ENCODE assay signal across 8 cellular contexts in genomic region chr2:97995734-97996624, GRCh38. TPM values are rescaled to one million over a fixed set of nuclear protein-coding genes. Genes with fewer than 3 reads are reported as not detected.
A peak's percentile ranks its signal among the peaks of the same experiment; 100 is the strongest.
DNase-seq lines count a peak whose midpoint lies in the region; FAIRE-seq and TF ChIP-seq lines count a peak whose summit lies in the region.

TSS of gene TMEM131 (minus strand) at chr2:97995948. CDS start at chr2:97995662, 286 bp downstream.

- DNase-seq in GM06990 (ENCODE audit: extremely low read depth, insufficient read length) (peak; percentile 98), HFFc6 (peak; percentile 91), NB4 (ENCODE audit: low read depth) (peak; percentile 98), SK-N-DZ (ENCODE audit: low spot score) (peak; percentile 92), frontal cortex (ENCODE audit: low spot score in 2 of 2) (peak; percentile 93 to 95), neuronal stem cell (ENCODE audit: low spot score) (peak; percentile 90)
- peak; percentile 96 for DNase-seq in activated naive CD4-positive, alpha-beta T cell treated with anti-CD3 and anti-CD28 coated beads for 36 hours

- peak within 1 kb of the TSS; percentile 87 for H4K8ac ChIP-seq in neuronal stem cell (ENCODE audit: low read depth, low read length)

- peaks cover 2% of the 10 kb centered on the region; the same call in 1 of the 2 replicates for H3K27me3 Mint-ChIP-seq in HFFc6 (ENCODE audit: insufficient read depth)
- H3K27me3 Mint-ChIP-seq in activated naive CD4-positive, alpha-beta T cell treated with anti-CD3 and anti-CD28 coated beads for 36 hours (ENCODE audit: low read depth), result no peaks in the 10 kb centered on the region

- H2BK5ac ChIP-seq in neuronal stem cell (ENCODE audit: low read length), result peak within 1 kb of the TSS; percentile 98

- peak within 1 kb of the TSS; percentile 87 for H3K4me2 ChIP-seq in neuronal stem cell (ENCODE audit: insufficient read depth, low read length, poor library complexity, severe bottlenecking)

- intact Hi-C loops in activated naive CD4-positive, alpha-beta T cell treated with anti-CD3 and anti-CD28 coated beads for 36 hours (cut with micrococcal nuclease), result loop anchor here (1.0 to 10.0 kb wide), 6 partner anchors 91 to 1341 kb away; partner anchors contain the start of genes EIF5B, TXNDC9 and VWA3B

- H4K91ac ChIP-seq in neuronal stem cell (ENCODE audit: low read depth, low read length, poor library complexity), result no peak within 1 kb of the TSS

- no peak within 1 kb of the TSS for H2AK5ac ChIP-seq in neuronal stem cell (ENCODE audit: low read depth, low read length)

- H3K23ac ChIP-seq in neuronal stem cell (ENCODE audit: low read depth, low read length, poor library complexity), result peak within 1 kb of the TSS; percentile 12

- H3K36me3 ChIP-seq in GM06990 (ENCODE audit: control insufficient read depth, insufficient read depth, low read length) (no peaks in the 10 kb centered on the region), neuronal stem cell (replicated peaks in 1 of 2; ENCODE audit: control insufficient read depth in 2 of 2, insufficient read depth in 2 of 2, low read length in 2 of 2) (no peaks in the 10 kb centered on the region), subcutaneous abdominal adipose tissue (ENCODE audit: control insufficient read depth in 5 of 5, insufficient read depth in 5 of 5, low read length in 5 of 5) (no peaks in the 10 kb centered on the region)

- peaks cover 5% of the 10 kb centered on the region for H3K36me3 Mint-ChIP-seq in HFFc6 (ENCODE audit: low read depth)
- H3K36me3 Mint-ChIP-seq in activated naive CD4-positive, alpha-beta T cell treated with anti-CD3 and anti-CD28 coated beads for 36 hours (ENCODE audit: low read depth), result peaks cover 1% of the 10 kb centered on the region

- FAIRE-seq in frontal cortex (lab: Jason Lieb, UNC), result no peak

- H3K4me3 Mint-ChIP-seq in HFFc6, result peak within 1 kb of the TSS; percentile 94
- H3K4me3 Mint-ChIP-seq in activated naive CD4-positive, alpha-beta T cell treated with anti-CD3 and anti-CD28 coated beads for 36 hours, result peak within 1 kb of the TSS; percentile 95

- no peaks in the 10 kb centered on the region for H3K9me3 Mint-ChIP-seq in HFFc6
- H3K9me3 Mint-ChIP-seq in activated naive CD4-positive, alpha-beta T cell treated with anti-CD3 and anti-CD28 coated beads for 36 hours, result no peaks in the 10 kb centered on the region

- peak; percentile 42 for TF ChIP-seq POLR2A in NB4 (IDR thresholded peaks at IDR 0.05; ENCODE audit: extremely low read depth, insufficient read length)

- H2BK120ac ChIP-seq in neuronal stem cell (ENCODE audit: low read depth, low read length), result peak within 1 kb of the TSS; percentile 99

- H3K4ac ChIP-seq in neuronal stem cell (ENCODE audit: low read length), result no peak within 1 kb of the TSS

- peak within 1 kb of the TSS; percentile 99 for H3K14ac ChIP-seq in neuronal stem cell (ENCODE audit: low read length)

- H2BK12ac ChIP-seq in neuronal stem cell (ENCODE audit: low read length), result no peak within 1 kb of the TSS

- peaks cover 0 to 3% of the 10 kb centered on the region in 2 donors for H3K9me3 ChIP-seq in neuronal stem cell (replicated peaks in 1 of 2; ENCODE audit: control insufficient read depth in 2 of 2, insufficient read depth in 1 of 2, low read depth in 1 of 2, low read length in 2 of 2)
- no peaks in the 10 kb centered on the region for H3K9me3 ChIP-seq in subcutaneous abdominal adipose tissue (ENCODE audit: control insufficient read depth in 5 of 5, low read length in 5 of 5)

- TF ChIP-seq CTCF in GM06990 (IDR thresholded peaks at IDR 0.05; ENCODE audit: insufficient read depth, low read length, poor library complexity, severe bottlenecking) (no peak), HFFc6 (IDR thresholded peaks at IDR 0.05) (no peak; the same call in 1 of the 2 replicates), NB4 (IDR thresholded peaks at IDR 0.05; ENCODE audit: low read depth, low read length) (no peak)

- peak within 1 kb of the TSS; percentile 100 for H3K18ac ChIP-seq in neuronal stem cell (ENCODE audit: low read length)

- H2BK15ac ChIP-seq in neuronal stem cell (ENCODE audit: low read length), result peak within 1 kb of the TSS; percentile 72

- H3K4me3 ChIP-seq in GM06990 (replicated peaks; ENCODE audit: low read depth, low read length), result peak within 1 kb of the TSS; percentile 86
- peak within 1 kb of the TSS; percentile 93 for H3K4me3 ChIP-seq in NB4 (ENCODE audit: low read depth, low read length)
- H3K4me3 ChIP-seq in neuronal stem cell (ENCODE audit: low read length in 2 of 2), result peak within 1 kb of the TSS; percentile 77 to 95
- peak within 1 kb of the TSS; percentile 66 to 93 (median 90) for H3K4me3 ChIP-seq in subcutaneous abdominal adipose tissue (ENCODE audit: low read depth in 1 of 5, low read length in 5 of 5)

- H3K9ac ChIP-seq in neuronal stem cell (ENCODE audit: low read depth, low read length, poor library complexity) (peak within 1 kb of the TSS; percentile 98), subcutaneous abdominal adipose tissue (ENCODE audit: low read length in 5 of 5) (peak within 1 kb of the TSS; percentile 84 to 97 (median 91))

- H3K79me1 ChIP-seq in neuronal stem cell (ENCODE audit: low read depth, low read length), result peaks cover 6% of the 10 kb centered on the region

- H3K27me3 ChIP-seq in GM06990 (replicated peaks; ENCODE audit: control insufficient read depth, insufficient read depth, low read length) (no peaks in the 10 kb centered on the region), neuronal stem cell (ENCODE audit: control insufficient read depth in 3 of 3, insufficient read depth in 3 of 3, low read depth in 1 of 3, low read length in 3 of 3) (no peaks in the 10 kb centered on the region), subcutaneous abdominal adipose tissue (ENCODE audit: control insufficient read depth in 5 of 5, insufficient read depth in 4 of 5, low read length in 5 of 5) (no peaks in the 10 kb centered on the region)

- H3K27ac Mint-ChIP-seq in HFFc6, result peak within 1 kb of the TSS; percentile 88
- H3K27ac Mint-ChIP-seq in activated naive CD4-positive, alpha-beta T cell treated with anti-CD3 and anti-CD28 coated beads for 36 hours, result peak within 1 kb of the TSS; percentile 93

- CTCF ChIA-PET in activated naive CD4-positive, alpha-beta T cell treated with anti-CD3 and anti-CD28 coated beads for 36 hours (lab: Charles Lee), result no interaction called here

- peak within 1 kb of the TSS; percentile 99 for H2AFZ ChIP-seq in neuronal stem cell (ENCODE audit: low read length)

- H3K27ac ChIP-seq in neuronal stem cell (replicated peaks; ENCODE audit: low read length), result peak within 1 kb of the TSS; percentile 95
- peak within 1 kb of the TSS; percentile 93 for H3K27ac ChIP-seq in subcutaneous abdominal adipose tissue (ENCODE audit: low read depth, low read length)

- peaks cover 38% of the 10 kb centered on the region for H3K4me1 Mint-ChIP-seq in HFFc6 (ENCODE audit: low read depth)
- peaks cover 32% of the 10 kb centered on the region for H3K4me1 Mint-ChIP-seq in activated naive CD4-positive, alpha-beta T cell treated with anti-CD3 and anti-CD28 coated beads for 36 hours (ENCODE audit: low read depth)

- peaks cover 3 to 11% of the 10 kb centered on the region in 2 donors for H3K4me1 ChIP-seq in neuronal stem cell (ENCODE audit: control insufficient read depth in 2 of 2, insufficient read depth in 1 of 2, low read depth in 1 of 2, low read length in 2 of 2)
- peaks cover 2 to 36% (median 35%) of the 10 kb centered on the region in 5 donors for H3K4me1 ChIP-seq in subcutaneous abdominal adipose tissue (ENCODE audit: control insufficient read depth in 5 of 5, insufficient read depth in 5 of 5, low read length in 5 of 5)

- no CpG with 5 or more reads among the region's 88 CpGs for WGBS in neuronal stem cell (ENCODE audit: extremely low coverage in 2 of 2, insufficient read length in 2 of 2, insufficient replicate concordance in 1 of 2), 2 donors

RNA-seq across cellular contexts. Expression of gene TMEM131, which starts in this region (rescaled TPM):
- total RNA-seq in HFFc6 (2021; fragmentation: NEBNext Ultra II Directional; extraction: Animal tissue kit (Norgen Biotek cat#: 25700)), result 10 to 100 TPM; 39.2 to 49.5 (median 45.1) TPM
- polyA plus RNA-seq in SK-N-DZ (2014; cell fraction: cytosol; rRNA removed), result 7.8 and 10.3 TPM in 2 replicates
- 8.5 and 24.6 TPM in 2 replicates for polyA plus RNA-seq in SK-N-DZ (2014; cell fraction: nucleus; rRNA removed)
- 10 to 100 TPM; 18.5 to 19.2 TPM for total RNA-seq in activated naive CD4-positive, alpha-beta T cell treated with anti-CD3 and anti-CD28 coated beads for 36 hours
- total RNA-seq in frontal cortex, result 30.2 TPM
- 21.7 TPM for polyA plus RNA-seq in neuronal stem cell (2013, experiment 1 of 2)
- polyA plus RNA-seq in neuronal stem cell (2013, experiment 2 of 2), result 21.7 TPM

Comparison
In these comparisons a context has a peak if more than half of its experiments do, and no peak if none do; other contexts are left out.
1. Peak in every context shown above with its lines: DNase-seq, H3K4me3 ChIP-seq and H3K27ac ChIP-seq.